Comparison of ENCODE assay signal across 19 cellular contexts in the genomic region with DNA sequence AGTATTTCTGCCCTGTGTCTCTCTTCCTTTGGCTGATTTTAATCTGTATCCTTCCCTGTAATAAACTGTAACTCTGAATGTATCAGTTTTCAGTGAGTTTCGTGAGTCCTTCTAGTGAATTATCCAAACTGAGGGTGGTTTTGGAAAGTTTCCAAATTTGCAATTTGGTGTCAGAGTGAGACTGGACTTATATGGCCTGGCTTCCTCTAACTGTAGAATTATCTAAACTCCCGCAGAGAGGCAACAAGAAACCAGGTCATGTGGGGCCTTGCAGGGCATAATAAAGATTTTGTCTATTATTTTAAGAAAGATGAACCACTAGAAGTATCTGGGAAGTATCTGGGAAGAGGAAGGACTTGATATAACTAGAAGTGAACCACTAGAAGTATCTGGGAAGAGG.
"Had no signal": no experiment of that assay in that cellular context is flagged by ENCODE, and none has a peak within 500 bp of the region (broad histone marks: within the 10 kb centered on the region; RNA-seq: fewer than 3 reads in every experiment).

No MANE protein-coding gene starts in this region.

- H3K36me3 ChIP-seq: brain microvascular endothelial cell, heart left ventricle, left lung, ovary, thyroid gland, uterus had no signal

- ATAC-seq: activated naive CD4-positive, alpha-beta T cell treated with anti-CD3 and anti-CD28 coated beads, Interleukin-2, amount 50 U/mL, for 72 hours; heart left ventricle; left lung had no signal

- H3K9me3 Mint-ChIP-seq: activated naive CD4-positive, alpha-beta T cell treated with anti-CD3 and anti-CD28 coated beads, Interleukin-2, amount 50 U/mL, for 72 hours; neural crest cell had no signal

- H3K27ac ChIP-seq: brain microvascular endothelial cell, heart left ventricle, left lung, ovary, thyroid gland, uterus had no signal

- H3K4me3 ChIP-seq: heart left ventricle, left lung, ovary, thyroid gland, uterus had no signal

- H3K4me3 Mint-ChIP-seq: neural crest cell had no signal

- H3K36me3 Mint-ChIP-seq: activated naive CD4-positive, alpha-beta T cell treated with anti-CD3 and anti-CD28 coated beads, Interleukin-2, amount 50 U/mL, for 72 hours had no signal

- DNase-seq: activated CD4-positive, CD25-positive, alpha-beta regulatory T cell; activated effector memory CD4-positive, alpha-beta T cell treated with Interleukin-2 at 50 U/mL for 16 hours; amygdala; brain microvascular endothelial cell; heart left ventricle; islet precursor cell; left lung; mesendoderm; ovary; stimulated activated CD4-positive, alpha-beta T cell treated with anti-CD3 and anti-CD28 coated beads, Interleukin-15, amount 100 ng/mL, for 24 hours; stimulated activated CD4-positive, alpha-beta T cell treated with anti-CD3 and anti-CD28 coated beads, Interleukin-4, amount 100 ng/mL, for 4 hours; T-helper 1 cell; thyroid gland; uterus had no signal

- H3K27me3 ChIP-seq: brain microvascular endothelial cell, heart left ventricle, left lung, ovary, thyroid gland, uterus had no signal

- H3K9me3 ChIP-seq: heart left ventricle, left lung, ovary, thyroid gland, uterus had no signal

- H3K27ac Mint-ChIP-seq: activated naive CD4-positive, alpha-beta T cell treated with anti-CD3 and anti-CD28 coated beads, Interleukin-2, amount 50 U/mL, for 72 hours had no signal

- FAIRE-seq: colon, endothelial cell of umbilical vein, frontal cortex had no signal
